10 cellular contexts compared by ENCODE assay signal in genomic region chr9:84271887-84272556, GRCh38.
DNase-seq lines count a peak whose midpoint lies in the region; TF ChIP-seq lines count a peak whose summit lies in the region.
"Had no signal": no experiment of that assay in that cellular context is flagged by ENCODE, and none has a peak within 500 bp of the region (broad histone marks: within the 10 kb centered on the region; RNA-seq: fewer than 3 reads in every experiment).

No MANE protein-coding gene starts in this region.

- H3K4me3 ChIP-seq in ascending aorta (peak overlapping the region; percentile 5 to 45), subcutaneous abdominal adipose tissue (ENCODE audit: low read depth in 1 of 5, low read length in 5 of 5) (peak overlapping the region; percentile 38 to 51 (median 44))

- peaks cover 11% of the 10 kb centered on the region for H3K4me1 Mint-ChIP-seq in activated T-cell treated with anti-CD3 and anti-CD28 coated beads, Interleukin-2, amount 50 U/mL, for 24 hours (ENCODE audit: low read depth)

- H3K36me3 ChIP-seq in ascending aorta (no peaks in the 10 kb centered on the region), subcutaneous abdominal adipose tissue (ENCODE audit: control insufficient read depth in 5 of 5, insufficient read depth in 5 of 5, low read length in 5 of 5) (no peaks in the 10 kb centered on the region)

- TF ChIP-seq CTCF in ascending aorta (IDR thresholded peaks at IDR 0.05), result no peak

- no peaks in the 10 kb centered on the region for H3K9me3 Mint-ChIP-seq in activated T-cell treated with anti-CD3 and anti-CD28 coated beads, Interleukin-2, amount 50 U/mL, for 24 hours

- H3K27ac Mint-ChIP-seq in activated T-cell treated with anti-CD3 and anti-CD28 coated beads, Interleukin-2, amount 50 U/mL, for 24 hours, result no peak overlapping the region

- H3K9me3 ChIP-seq in ascending aorta (no peaks in the 10 kb centered on the region), subcutaneous abdominal adipose tissue (ENCODE audit: control insufficient read depth in 5 of 5, low read length in 5 of 5) (no peaks in the 10 kb centered on the region)

- H3K4me1 ChIP-seq in ascending aorta, result no peaks in the 10 kb centered on the region
- peaks cover 0 to 11% (median 7%) of the 10 kb centered on the region in 5 donors for H3K4me1 ChIP-seq in subcutaneous abdominal adipose tissue (ENCODE audit: control insufficient read depth in 5 of 5, insufficient read depth in 5 of 5, low read length in 5 of 5)

- CTCF ChIA-PET in HEK293T (lab: Yijun Ruan, JAX), result no interaction called here

- no peak overlapping the region for H3K27ac ChIP-seq in ascending aorta
- H3K27ac ChIP-seq in subcutaneous abdominal adipose tissue (ENCODE audit: low read depth, low read length), result no peak overlapping the region

- no peaks in the 10 kb centered on the region for H3K27me3 ChIP-seq in ascending aorta
- H3K27me3 ChIP-seq in subcutaneous abdominal adipose tissue (ENCODE audit: control insufficient read depth in 5 of 5, insufficient read depth in 4 of 5, low read length in 5 of 5), result peaks cover 0 to 7% (median 3%) of the 10 kb centered on the region in 5 donors

- no peaks in the 10 kb centered on the region for H3K36me3 Mint-ChIP-seq in activated T-cell treated with anti-CD3 and anti-CD28 coated beads, Interleukin-2, amount 50 U/mL, for 24 hours (ENCODE audit: low read depth)
- H3K36me3 Mint-ChIP-seq: CD4-positive, CD25-positive, alpha-beta regulatory T cell had no signal

- H3K27me3 Mint-ChIP-seq in activated T-cell treated with anti-CD3 and anti-CD28 coated beads, Interleukin-2, amount 50 U/mL, for 24 hours, result peaks cover 60% of the 10 kb centered on the region

- POLR2A ChIA-PET in HEK293T (lab: Yijun Ruan, JAX), result no interaction called here

- intact Hi-C loops in ascending aorta (cut with DNase I), result no loop called here

- no peak overlapping the region for H3K9ac ChIP-seq in subcutaneous abdominal adipose tissue (ENCODE audit: low read length in 5 of 5)

- no peak for DNase-seq in activated T-cell treated with anti-CD3 and anti-CD28 coated beads, Interleukin-2, amount 50 U/mL, for 24 hours
- DNase-seq in activated T-cell treated with anti-CD3 and anti-CD28 coated beads for 4 hours (no peak), ascending aorta (ENCODE audit: low spot score in 2 of 2) (no peak), iris pigment epithelial cell (ENCODE audit: low read depth) (peak; percentile 35), NCI-H128 (lab: John Stamatoyannopoulos, UW; ENCODE audit: unreplicated experiment) (no peak), HEK293T (ENCODE audit: extremely low spot score) (no peak), mesenteric fat pad (ENCODE audit: low spot score) (no peak)
- DNase-seq: NCI-H226 had no signal

- peak overlapping the region; percentile 63 for H3K4me3 Mint-ChIP-seq in activated T-cell treated with anti-CD3 and anti-CD28 coated beads, Interleukin-2, amount 50 U/mL, for 24 hours

TF ChIP-seq in HEK293T, 16 proteins besides CTCF, POLR2A, EP300 and RAD21:
- TF ChIP-seq TARDBP (IDR thresholded peaks at IDR 0.05) (no peak), PKNOX1 (IDR thresholded peaks at IDR 0.05) (no peak), ARNT (IDR thresholded peaks at IDR 0.05) (no peak)
